ENCODE assay signal across 15 cellular contexts in the genomic region with DNA sequence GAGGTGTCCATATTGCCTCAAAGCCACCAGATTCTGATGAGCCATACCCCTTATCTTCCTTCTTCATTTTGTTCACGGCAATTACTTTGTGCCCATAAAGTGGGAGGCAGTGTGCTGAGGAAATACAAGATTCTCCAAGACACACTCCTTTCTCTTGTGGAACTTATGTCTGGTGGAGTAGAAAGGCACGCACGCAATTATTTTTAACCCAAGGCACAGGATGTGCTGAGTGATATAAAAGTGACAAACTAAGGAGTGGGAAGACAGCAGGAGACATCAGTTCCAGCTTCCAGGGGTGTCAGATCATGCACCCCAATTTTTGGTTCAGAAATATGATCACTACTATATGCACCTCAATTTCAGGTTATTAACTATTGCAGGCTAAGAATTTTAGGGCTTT.
DNase-seq lines count a peak whose midpoint lies in the region; ATAC-seq and TF ChIP-seq lines count a peak whose summit lies in the region.
"Had no signal": no experiment of that assay in that cellular context is flagged by ENCODE, and none has a peak within 500 bp of the region (broad histone marks: within the 10 kb centered on the region; RNA-seq: fewer than 3 reads in every experiment).

No MANE protein-coding gene starts in this region.

- no peak overlapping the region for H3K4me3 Mint-ChIP-seq in Caco-2 (ENCODE audit: unreplicated experiment)
- no peak overlapping the region for H3K4me3 Mint-ChIP-seq in endothelial cell (ENCODE audit: unreplicated experiment)
- H3K4me3 Mint-ChIP-seq: CD14-positive monocyte; CD8-positive, alpha-beta T cell; H9 had no signal

- H3K79me2 ChIP-seq in hepatocyte = no peaks in the 10 kb centered on the region

- no TSS peak for BruUV-seq in Caco-2 (replicated peaks; lab: Mats Ljungman, UMichigan)

- H2AFZ ChIP-seq in hepatocyte = no peak overlapping the region

- ATAC-seq in heart left ventricle (no peak), gastrocnemius medialis (peak in 1 of 2 donors; percentile 31)
- ATAC-seq: CD8-positive, alpha-beta T cell had no signal

- CTCF ChIA-PET in Caco-2 (lab: Charles Lee) = no interaction called here

- TF ChIP-seq CTCF in heart left ventricle (IDR thresholded peaks at IDR 0.05) (no peak), Caco-2 (IDR thresholded peaks at IDR 0.05; ENCODE audit: insufficient read depth in 1 of 2, low read depth in 1 of 2, low read length in 1 of 2, severe bottlenecking in 1 of 2, unreplicated experiment in 1 of 2) (no peak), hepatocyte (IDR thresholded peaks at IDR 0.05; ENCODE audit: poor library complexity) (no peak), gastrocnemius medialis (IDR thresholded peaks at IDR 0.05 in 4 of 5, conservative IDR thresholded peaks at IDR 0.05 in 1 of 5) (no peak), endothelial cell (IDR thresholded peaks at IDR 0.05; ENCODE audit: unreplicated experiment) (no peak), stomach (IDR thresholded peaks at IDR 0.05) (no peak)

- H3K36me3 ChIP-seq in heart left ventricle (peaks cover 0 to 4% (median 0%) of the 10 kb centered on the region in 9 donors), Caco-2 (ENCODE audit: control insufficient read depth, insufficient read depth, low read length) (no peaks in the 10 kb centered on the region; the same call in 1 of the 2 replicates), hepatocyte (replicated peaks; ENCODE audit: insufficient read depth, low read depth) (no peaks in the 10 kb centered on the region), gastrocnemius medialis (no peaks in the 10 kb centered on the region), stomach (no peaks in the 10 kb centered on the region)

- H3K36me3 Mint-ChIP-seq in Caco-2 (ENCODE audit: insufficient read depth, unreplicated experiment) (peaks cover 14% of the 10 kb centered on the region), endothelial cell (ENCODE audit: low read depth, unreplicated experiment) (no peaks in the 10 kb centered on the region)
- H3K36me3 Mint-ChIP-seq: CD14-positive monocyte; CD8-positive, alpha-beta T cell had no signal

- 44 to 61% (median 55%) methylated on average over 3 of the region's 3 CpGs for WGBS in heart left ventricle, 4 donors
- 84% methylated on average over 3 of the region's 3 CpGs for WGBS in hepatocyte (ENCODE audit: low lambda C conversion rate, missing lambda C conversion rate)
- WGBS in stomach, 5 donors = 89 to 99% (median 96%) methylated on average over 3 of the region's 3 CpGs

- intact Hi-C loops in heart left ventricle (cut with DNase I) = no loop called here
- intact Hi-C loops in cardiac septum (cut with DNase I) = no loop called here
- intact Hi-C loops in Caco-2 (cut with micrococcal nuclease; ENCODE audit: unreplicated experiment) = no loop called here
- intact Hi-C loops in gastrocnemius medialis (cut with DNase I; ENCODE audit: low total_unique reads) = loop anchor here (5.0 kb wide), 1 partner anchor 95 kb away; no protein-coding TSS in a partner anchor
- intact Hi-C loops in stomach (cut with DNase I; ENCODE audit: low total_unique reads) = no loop called here

- no peaks in the 10 kb centered on the region for H3K9me3 Mint-ChIP-seq in Caco-2 (ENCODE audit: unreplicated experiment)
- no peaks in the 10 kb centered on the region for H3K9me3 Mint-ChIP-seq in endothelial cell (ENCODE audit: unreplicated experiment)
- H3K9me3 Mint-ChIP-seq: CD8-positive, alpha-beta T cell; H9 had no signal

- POLR2A ChIA-PET in Caco-2 (lab: Charles Lee) = no interaction called here

- H3K27ac ChIP-seq in heart left ventricle (peak overlapping the region in 10 of 12 donors; percentile 33 to 83 (median 54)), hepatocyte (peak overlapping the region; percentile 97), gastrocnemius medialis (peak overlapping the region in 3 of 4 donors; percentile 23 to 61 (median 32)), stomach (no peak overlapping the region)
- H3K27ac ChIP-seq: 22Rv1 had no signal

- TF ChIP-seq POLR2A in heart left ventricle (IDR thresholded peaks at IDR 0.05) (no peak), gastrocnemius medialis (IDR thresholded peaks at IDR 0.05) (no peak), stomach (IDR thresholded peaks at IDR 0.05) (no peak)

- in situ Hi-C loops in gastrocnemius medialis (cut with MboI; ENCODE audit: low sequenced_read_pairs in 4 of 4) = loop anchor here in 2 of 4 donors (25.0 kb wide), 1 partner anchor 165 kb away; no protein-coding TSS in a partner anchor

- no peaks in the 10 kb centered on the region for H3K27me3 Mint-ChIP-seq in Caco-2 (ENCODE audit: insufficient read depth, unreplicated experiment)
- no peaks in the 10 kb centered on the region for H3K27me3 Mint-ChIP-seq in endothelial cell (ENCODE audit: unreplicated experiment)

- H3K4me3 ChIP-seq in heart left ventricle (no peak overlapping the region), Caco-2 (ENCODE audit: low read depth, low read length) (no peak overlapping the region), hepatocyte (no peak overlapping the region), gastrocnemius medialis (no peak overlapping the region), stomach (no peak overlapping the region)

- H3K27ac Mint-ChIP-seq in Caco-2 (ENCODE audit: unreplicated experiment) = peak overlapping the region; percentile 7
- H3K27ac Mint-ChIP-seq in endothelial cell (ENCODE audit: unreplicated experiment) = no peak overlapping the region
- H3K27ac Mint-ChIP-seq: CD14-positive monocyte; CD8-positive, alpha-beta T cell; H9 had no signal

- no peaks in the 10 kb centered on the region for H4K20me1 ChIP-seq in hepatocyte (ENCODE audit: insufficient read depth, poor library complexity, severe bottlenecking)

- H3K4me1 Mint-ChIP-seq in Caco-2 (ENCODE audit: low read depth, unreplicated experiment) = peaks cover 21% of the 10 kb centered on the region
- H3K4me1 Mint-ChIP-seq in endothelial cell (ENCODE audit: unreplicated experiment) = peaks cover 2% of the 10 kb centered on the region
- H3K4me1 Mint-ChIP-seq: CD14-positive monocyte, H9 had no signal

- H3K4me1 ChIP-seq in heart left ventricle (peaks cover 0 to 92% (median 43%) of the 10 kb centered on the region in 12 donors), Caco-2 (peaks cover 34% of the 10 kb centered on the region), hepatocyte (ENCODE audit: insufficient read depth) (peaks cover 33% of the 10 kb centered on the region), gastrocnemius medialis (peaks cover 55 to 73% of the 10 kb centered on the region in 2 donors), stomach (no peaks in the 10 kb centered on the region)

- DNase-seq in heart left ventricle (no peak), cardiac septum (ENCODE audit: low spot score) (no peak), Caco-2 (no peak), hepatocyte (ENCODE audit: low spot score) (no peak), gastrocnemius medialis (no peak), endothelial cell (ENCODE audit: low spot score) (no peak), stomach (no peak)
- DNase-seq: CD8-positive, alpha-beta T cell; COR-L47; DND-41; GDM1; GOT3; H9 had no signal

- TF ChIP-seq EP300 in stomach (IDR thresholded peaks at IDR 0.05) = no peak

- H3K9me2 ChIP-seq in hepatocyte (replicated peaks; ENCODE audit: insufficient read depth) = no peaks in the 10 kb centered on the region

- H3K27me3 ChIP-seq in heart left ventricle (no peaks in the 10 kb centered on the region), Caco-2 (replicated peaks; ENCODE audit: control insufficient read depth, insufficient read depth, low read length) (no peaks in the 10 kb centered on the region), hepatocyte (no peaks in the 10 kb centered on the region), gastrocnemius medialis (no peaks in the 10 kb centered on the region), stomach (no peaks in the 10 kb centered on the region)

- no peaks in the 10 kb centered on the region for H3K9me3 ChIP-seq in heart left ventricle
- H3K9me3 ChIP-seq in Caco-2 = no peaks in the 10 kb centered on the region
- H3K9me3 ChIP-seq in hepatocyte (ENCODE audit: low read depth) = no peaks in the 10 kb centered on the region
- H3K9me3 ChIP-seq in gastrocnemius medialis = no peaks in the 10 kb centered on the region
- no peaks in the 10 kb centered on the region for H3K9me3 ChIP-seq in stomach

- H3K4me2 ChIP-seq in hepatocyte = no peak overlapping the region

Comparison
In these comparisons a context has a peak if more than half of its experiments do, and no peak if none do; other contexts are left out.
1. H3K27ac ChIP-seq: peak in heart left ventricle (10 of 12), hepatocyte (single experiment) and gastrocnemius medialis (3 of 4); none in stomach (0 of 5).